ENCODE assay signal across 11 cellular contexts in the genomic region with DNA sequence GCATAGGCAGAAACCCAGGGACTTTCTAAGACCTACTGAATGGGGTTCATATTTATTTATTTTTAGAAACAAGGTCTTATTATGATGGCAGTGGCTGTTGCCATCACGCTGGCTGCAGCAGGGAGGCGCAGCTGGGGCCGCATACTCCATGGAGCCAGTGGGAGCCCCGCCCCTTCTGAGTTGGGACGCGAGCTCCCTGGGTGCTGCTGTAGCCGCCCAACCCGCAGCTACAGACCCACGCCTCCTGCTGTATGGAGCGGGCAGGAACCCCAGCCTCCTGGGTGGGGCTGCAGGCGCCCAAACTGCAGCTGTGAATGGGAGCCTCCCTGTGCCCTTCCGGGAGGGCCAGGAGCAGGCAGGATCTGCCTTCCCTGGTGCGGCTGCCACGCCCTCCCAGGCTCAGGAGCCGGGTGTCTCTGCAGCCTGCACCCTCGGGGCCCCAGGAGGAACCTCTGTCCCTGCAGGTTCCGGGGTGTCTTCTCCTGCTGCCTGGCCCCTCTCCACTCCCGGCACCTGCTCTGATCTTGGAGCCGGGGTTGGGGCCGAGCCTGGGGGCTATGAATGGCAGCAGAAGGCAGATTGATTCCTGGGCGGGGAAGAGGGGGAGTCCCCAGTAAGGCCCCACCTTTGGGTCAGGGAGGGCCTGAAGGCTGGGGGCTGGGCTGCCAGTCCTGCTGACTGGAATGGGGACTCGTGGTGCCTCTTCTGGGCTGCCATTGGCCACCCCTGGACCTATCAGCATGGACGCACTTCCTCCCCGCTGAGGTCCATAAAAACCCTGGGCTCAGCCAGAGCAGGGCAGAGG.
DNase-seq lines count a peak whose midpoint lies in the region; ATAC-seq, FAIRE-seq and TF ChIP-seq lines count a peak whose summit lies in the region.
"Had no signal": no experiment of that assay in that cellular context is flagged by ENCODE, and none has a peak within 500 bp of the region (broad histone marks: within the 10 kb centered on the region; RNA-seq: fewer than 3 reads in every experiment).

No MANE protein-coding gene starts in this region.

- peak overlapping the region; percentile 51 for H2AFZ ChIP-seq in K562 (ENCODE audit: low read depth, low read length)
- H2AFZ ChIP-seq in mesenchymal stem cell (ENCODE audit: low read depth, low read length), result no peak overlapping the region

- H2BK5ac ChIP-seq in mesenchymal stem cell (ENCODE audit: low read depth, low read length, poor library complexity, severe bottlenecking), result no peak overlapping the region

- H3K4me2 ChIP-seq in K562 (ENCODE audit: insufficient read depth, low read length), result peak overlapping the region; percentile 53
- no peak overlapping the region for H3K4me2 ChIP-seq in mesenchymal stem cell (ENCODE audit: low read length, poor library complexity, severe bottlenecking)

- H3K79me1 ChIP-seq in mesenchymal stem cell (replicated peaks; ENCODE audit: low read length, poor library complexity, severe bottlenecking), result no peaks in the 10 kb centered on the region

- no peak overlapping the region for H3K4ac ChIP-seq in mesenchymal stem cell (ENCODE audit: low read depth in 1 of 2, low read length in 2 of 2)

- FAIRE-seq in K562 (lab: Jason Lieb, UNC), result peak; percentile 78

- H3K4me1 ChIP-seq in HUES6 (ENCODE audit: control insufficient read depth, insufficient read depth, low read length) (peaks cover 10% of the 10 kb centered on the region), K562 (replicated peaks in 1 of 2; ENCODE audit: control insufficient read depth in 2 of 2, insufficient read depth in 2 of 2, low read length in 2 of 2) (peaks cover 6 to 9% of the 10 kb centered on the region in 2 experiments; a peak in 4 of 5 replicates), mesenchymal stem cell (ENCODE audit: control insufficient read depth, insufficient read depth, low read depth, low read length) (peaks cover 2% of the 10 kb centered on the region)

- POLR2A ChIA-PET in K562 (lab: Yijun Ruan, JAX), result interaction anchor here (0.6 to 2.3 kb wide), 8 partner anchors 8 to 379 kb away, joined by 3 to 11 read pairs (median 4); no protein-coding TSS in a partner anchor
- POLR2A ChIA-PET in activated CD8-positive, alpha-beta T cell treated with anti-CD3 and anti-CD28 coated beads for 36 hours (lab: Charles Lee), result no interaction called here

- TF ChIP-seq CTCF in C4-2B (conservative IDR thresholded peaks at IDR 0.05) (peak; percentile 45), K562 (IDR thresholded peaks at IDR 0.05 in 2 of 3, conservative IDR thresholded peaks at IDR 0.05 in 1 of 3; ENCODE audit: insufficient read depth in 2 of 3, low read depth in 1 of 3, low read length in 3 of 3) (peak; percentile 62 to 71 (median 66))
- no peak for TF ChIP-seq CTCF in activated CD8-positive, alpha-beta T cell treated with anti-CD3 and anti-CD28 coated beads for 36 hours (IDR thresholded peaks at IDR 0.05)

- H2BK15ac ChIP-seq in mesenchymal stem cell (ENCODE audit: low read depth, poor library complexity, severe bottlenecking), result no peak overlapping the region

- H3K9me3 ChIP-seq in HUES6 (ENCODE audit: control insufficient read depth, insufficient read depth, low read depth, low read length) (no peaks in the 10 kb centered on the region), K562 (replicated peaks; ENCODE audit: control insufficient read depth, insufficient read depth, low read depth, low read length) (no peaks in the 10 kb centered on the region), mesenchymal stem cell (ENCODE audit: control insufficient read depth, low read length) (no peaks in the 10 kb centered on the region)

- TF ChIP-seq EP300 in K562 (IDR thresholded peaks at IDR 0.05; ENCODE audit: low read length), result no peak

- no peaks in the 10 kb centered on the region for H3K9me1 ChIP-seq in K562 (ENCODE audit: control insufficient read depth, insufficient read depth, low read length)

- H3K9ac ChIP-seq in HUES6 (ENCODE audit: low read length), result no peak overlapping the region
- peak overlapping the region in 1 of 2 experiments; percentile 65; a peak in 2 of 4 replicates for H3K9ac ChIP-seq in K562 (ENCODE audit: insufficient read depth in 1 of 2, low read depth in 2 of 2, low read length in 2 of 2)
- no peak overlapping the region for H3K9ac ChIP-seq in mesenchymal stem cell (ENCODE audit: low read length)

- no peaks in the 10 kb centered on the region for H3K36me3 Mint-ChIP-seq in activated CD8-positive, alpha-beta T cell treated with anti-CD3 and anti-CD28 coated beads for 36 hours (ENCODE audit: low read depth)
- H3K36me3 Mint-ChIP-seq: CD14-positive monocyte had no signal

- no peak overlapping the region for H3K23ac ChIP-seq in mesenchymal stem cell (ENCODE audit: low read length in 2 of 2)

- peak; percentile 52 to 76 (median 70) for DNase-seq in K562 (ENCODE audit: extremely low read depth in 1 of 4, low spot score in 3 of 4)
- peak; percentile 3 for DNase-seq in mesenchymal stem cell
- no peak for DNase-seq in NCI-H1417 treated with DMSO at 0.1 percent for 48 hours (lab: John Stamatoyannopoulos, UW)
- DNase-seq in SHP77 (lab: John Stamatoyannopoulos, UW), result no peak
- DNase-seq in activated CD8-positive, alpha-beta T cell treated with anti-CD3 and anti-CD28 coated beads for 36 hours, result no peak
- DNase-seq: Karpas-422, NCI-H2107 had no signal

- no peaks in the 10 kb centered on the region for H3K27me3 Mint-ChIP-seq in activated CD8-positive, alpha-beta T cell treated with anti-CD3 and anti-CD28 coated beads for 36 hours

- H3K27ac Mint-ChIP-seq in activated CD8-positive, alpha-beta T cell treated with anti-CD3 and anti-CD28 coated beads for 36 hours, result no peak overlapping the region
- H3K27ac Mint-ChIP-seq: CD14-positive monocyte had no signal

- H2BK12ac ChIP-seq in mesenchymal stem cell (ENCODE audit: low read length in 2 of 2), result no peak overlapping the region

- in situ Hi-C loops in K562 (cut with MboI), result no loop called here

- BruUV-seq in K562 (replicated peaks; lab: Mats Ljungman, UMichigan), result no TSS peak

- no peak overlapping the region for H2AK5ac ChIP-seq in mesenchymal stem cell (ENCODE audit: low read length, severe bottlenecking)

- H4K8ac ChIP-seq in mesenchymal stem cell (ENCODE audit: low read length), result no peak overlapping the region

- H3K4me3 Mint-ChIP-seq in activated CD8-positive, alpha-beta T cell treated with anti-CD3 and anti-CD28 coated beads for 36 hours, result no peak overlapping the region
- H3K4me3 Mint-ChIP-seq: CD14-positive monocyte had no signal

- H3K27ac ChIP-seq in C4-2B, result no peak overlapping the region
- no peak overlapping the region for H3K27ac ChIP-seq in HUES6 (ENCODE audit: low read depth, low read length)
- H3K27ac ChIP-seq in K562 (ENCODE audit: extremely low read depth, low read depth, low read length), result no peak overlapping the region
- no peak overlapping the region for H3K27ac ChIP-seq in mesenchymal stem cell (ENCODE audit: low read length, poor library complexity, severe bottlenecking)

- peak overlapping the region; percentile 42 for H3K4me3 ChIP-seq in HUES6 (ENCODE audit: low read depth, low read length)
- no peak overlapping the region for H3K4me3 ChIP-seq in K562
- H3K4me3 ChIP-seq in mesenchymal stem cell (ENCODE audit: insufficient read depth in 1 of 2, low read depth in 1 of 2, low read length in 2 of 2), result no peak overlapping the region

- TF ChIP-seq POLR2A in K562 (conservative IDR thresholded peaks at IDR 0.05), result no peak

- no peaks in the 10 kb centered on the region for H3K36me3 ChIP-seq in HUES6 (ENCODE audit: control insufficient read depth, insufficient read depth, low read length)
- H3K36me3 ChIP-seq in K562 (ENCODE audit: control insufficient read depth, insufficient read depth, low read length), result no peaks in the 10 kb centered on the region
- H3K36me3 ChIP-seq in mesenchymal stem cell (ENCODE audit: control insufficient read depth in 1 of 2, insufficient read depth in 2 of 2, low read depth in 1 of 2, low read length in 2 of 2), result no peaks in the 10 kb centered on the region

- 0 out of 2 replicates have a peak, but pooled peaks cover 3% of the 10 kb centered on the region for H3K27me3 ChIP-seq in HUES6 (ENCODE audit: control insufficient read depth, insufficient read depth, low read length)
- peaks cover 0 to 6% of the 10 kb centered on the region in 2 experiments; a peak in 1 of 5 replicates for H3K27me3 ChIP-seq in K562 (ENCODE audit: control insufficient read depth in 2 of 2, insufficient read depth in 2 of 2, low read length in 2 of 2)
- peaks cover 24 to 79% of the 10 kb centered on the region in 2 experiments for H3K27me3 ChIP-seq in mesenchymal stem cell (ENCODE audit: control insufficient read depth in 1 of 2, insufficient read depth in 1 of 2, low read length in 2 of 2)

- H3K14ac ChIP-seq in mesenchymal stem cell (ENCODE audit: low read length in 2 of 2), result no peak overlapping the region

- intact Hi-C loops in K562 (cut with micrococcal nuclease), result loop anchor here (5.0 kb wide), 1 partner anchor 80 kb away; no protein-coding TSS in a partner anchor
- intact Hi-C loops in activated CD8-positive, alpha-beta T cell treated with anti-CD3 and anti-CD28 coated beads for 36 hours (cut with micrococcal nuclease), result no loop called here

- no peaks in the 10 kb centered on the region for H3K9me3 Mint-ChIP-seq in activated CD8-positive, alpha-beta T cell treated with anti-CD3 and anti-CD28 coated beads for 36 hours

- CTCF ChIA-PET in K562 (lab: Yijun Ruan, JAX; ENCODE audit: low intra/inter-chr PET ratio), result interaction anchor here (0.9 to 1.8 kb wide), 3 partner anchors 12 to 187 kb away, joined by 3 to 7 read pairs (median 5); no protein-coding TSS in a partner anchor
- CTCF ChIA-PET in activated CD8-positive, alpha-beta T cell treated with anti-CD3 and anti-CD28 coated beads for 36 hours (lab: Charles Lee), result interaction anchor here (0.9 to 12.4 kb wide), 3 partner anchors 10 to 55 kb away, joined by 5 to 158 read pairs (median 6); no protein-coding TSS in a partner anchor

- TF ChIP-seq RAD21 in K562 (CRISPR knock-in tag; conservative IDR thresholded peaks at IDR 0.05 in 1 of 2, IDR thresholded peaks at IDR 0.05 in 1 of 2), result peak; percentile 29 to 37

- WGBS in K562 (ENCODE audit: insufficient coverage, low coverage, missing lambda C conversion rate), result 15% methylated on average over 23 of the region's 24 CpGs
- 55% methylated on average over 24 of the region's 24 CpGs for WGBS in mesenchymal stem cell

- H3K79me2 ChIP-seq in K562 (ENCODE audit: control insufficient read depth, insufficient read depth, low read length), result no peaks in the 10 kb centered on the region

- H3K4me1 Mint-ChIP-seq in activated CD8-positive, alpha-beta T cell treated with anti-CD3 and anti-CD28 coated beads for 36 hours (ENCODE audit: low read depth), result no peaks in the 10 kb centered on the region
- H3K4me1 Mint-ChIP-seq: CD14-positive monocyte had no signal

- no peak overlapping the region for H4K91ac ChIP-seq in mesenchymal stem cell (ENCODE audit: low read length)

- H3K18ac ChIP-seq in mesenchymal stem cell (ENCODE audit: low read depth in 1 of 2, low read length in 2 of 2), result no peak overlapping the region

- H2BK120ac ChIP-seq in mesenchymal stem cell (ENCODE audit: low read depth, low read length), result no peak overlapping the region

- ATAC-seq in K562 (peak; percentile 99), HG02981 (IDR thresholded peaks at IDR 0.05; ENCODE audit: unreplicated experiment) (no peak)
- ATAC-seq in activated CD8-positive, alpha-beta T cell treated with anti-CD3 and anti-CD28 coated beads for 36 hours, result no peak

- H4K20me1 ChIP-seq in K562 (replicated peaks; ENCODE audit: control insufficient read depth, insufficient read depth, low read length), result no peaks in the 10 kb centered on the region

Comparison
In these comparisons a context has a peak if more than half of its experiments do, and no peak if none do; other contexts are left out.
1. DNase-seq: peak in K562 (4 of 4) and mesenchymal stem cell (single experiment); none in NCI-H1417 treated with DMSO at 0.1 percent for 48 hours (single experiment), SHP77 (0 of 2) and activated CD8-positive, alpha-beta T cell treated with anti-CD3 and anti-CD28 coated beads for 36 hours (single experiment).